8 cellular contexts compared by ENCODE assay signal in genomic region chr13:33817843-33818661, GRCh38. TPM values are rescaled to one million over a fixed set of nuclear protein-coding genes. Genes with fewer than 3 reads are reported as not detected.
A peak's percentile ranks its signal among the peaks of the same experiment; 100 is the strongest.
DNase-seq lines count a peak whose midpoint lies in the region; ATAC-seq and TF ChIP-seq lines count a peak whose summit lies in the region.

Gene RFC3 (plus strand): TSS chr13:33818149. CDS start chr13:33818179, 30 bp downstream.

- H3K9me3 ChIP-seq in PC-3 (ENCODE audit: low read length) = no peaks in the 10 kb centered on the region

- TF ChIP-seq RAD21 in Ishikawa (IDR thresholded peaks at IDR 0.05; ENCODE audit: low read depth) = no peak

- no peaks in the 10 kb centered on the region for H3F3A ChIP-seq in PC-3 (ENCODE audit: low read length, unreplicated experiment)

- intact Hi-C loops in PC-3 (cut with micrococcal nuclease) = loop anchor here (10.0 kb wide), 1 partner anchor 97 kb away; no protein-coding TSS in a partner anchor

- CTCF ChIA-PET in PC-3 (lab: Charles Lee) = no interaction called here

- H3K27me3 ChIP-seq in PC-3 (ENCODE audit: low read length) = no peaks in the 10 kb centered on the region

- H4K20me1 ChIP-seq in PC-3 (ENCODE audit: low read length) = peaks cover 16% of the 10 kb centered on the region; the same call in 1 of the 2 replicates

- H3K9me2 ChIP-seq in PC-3 (replicated peaks; ENCODE audit: low read length) = no peaks in the 10 kb centered on the region

- H3K79me2 ChIP-seq in PC-3 (ENCODE audit: low read length) = peaks cover 49% of the 10 kb centered on the region

- peaks cover 23% of the 10 kb centered on the region for H3K36me3 ChIP-seq in PC-3 (ENCODE audit: low read depth, low read length)

- peak within 1 kb of the TSS; percentile 100 for H2AFZ ChIP-seq in PC-3 (ENCODE audit: low read length)

- TF ChIP-seq EP300 in Ishikawa (IDR thresholded peaks at IDR 0.05; ENCODE audit: borderline replicate concordance) = peak; percentile 43; the same call in 1 of the 2 replicates

- DNase-seq in DMS 273 treated with DMSO at 0.1 percent for 48 hours (lab: John Stamatoyannopoulos, UW) (peak; percentile 74), PC-3 (peak; percentile 95), activated T-cell treated with anti-CD3 and anti-CD28 coated beads for 48 hours (ENCODE audit: low read depth) (peak; percentile 89), epithelial cell of prostate (ENCODE audit: low read depth, low spot score) (peak; percentile 71), mucosa of gallbladder (ENCODE audit: low spot score) (peak; percentile 96)
- peak; percentile 82 to 87 for DNase-seq in stimulated activated CD8-positive, alpha-beta memory T cell treated with anti-CD3 and anti-CD28 coated beads, Interleukin-4, amount 100 ng/mL, for 4 hours (ENCODE audit: low read depth in 2 of 2, low spot score in 1 of 2)

- ATAC-seq in GM21529 (IDR thresholded peaks at IDR 0.05; ENCODE audit: unreplicated experiment) (peak; percentile 94), PC-3 (peak; percentile 97)

- BruUV-seq in PC-3 (replicated peaks; lab: Mats Ljungman, UMichigan) = TSS peak; percentile 78

- peak within 1 kb of the TSS; percentile 99 for H3K9ac ChIP-seq in PC-3 (ENCODE audit: low read length)

- H3K4me1 ChIP-seq in PC-3 (ENCODE audit: insufficient read depth, low read length) = peaks cover 13% of the 10 kb centered on the region

- TF ChIP-seq CTCF in PC-3 (conservative IDR thresholded peaks at IDR 0.05; ENCODE audit: low read depth, low read length) = no peak

- peak within 1 kb of the TSS; percentile 98 for H3K4me2 ChIP-seq in PC-3 (ENCODE audit: low read length)

- POLR2A ChIA-PET in PC-3 (lab: Charles Lee; ENCODE audit: unreplicated experiment) = interaction anchor here (0.6 to 0.7 kb wide), 5 partner anchors 56 to 612 kb away, joined by 3 to 5 read pairs (median 4); no protein-coding TSS in a partner anchor

- H3K4me3 ChIP-seq in PC-3 (ENCODE audit: low read length) = peak within 1 kb of the TSS; percentile 98

- H3K27ac ChIP-seq in PC-3 (ENCODE audit: low read length) = peak within 1 kb of the TSS; percentile 70
- H3K27ac ChIP-seq in epithelial cell of prostate = peak within 1 kb of the TSS; percentile 37

TF ChIP-seq in Ishikawa, 13 proteins besides CTCF, POLR2A, EP300 and RAD21:
- peak; percentile 31; the same call in 1 of the 2 replicates for TF ChIP-seq EGR1 (IDR thresholded peaks at IDR 0.05)
- TF ChIP-seq USF1 (IDR thresholded peaks at IDR 0.05) = peak; percentile 15; the same call in 1 of the 2 replicates
- no peak for TF ChIP-seq NFIC (IDR thresholded peaks at IDR 0.05)
- peak; percentile 73 for TF ChIP-seq MAX (IDR thresholded peaks at IDR 0.05)
- 0 out of 2 replicates have a peak, but pooled peaks have one; percentile 56 for TF ChIP-seq ZBTB7A (IDR thresholded peaks at IDR 0.05; ENCODE audit: low read depth)
- TF ChIP-seq CREB1 (IDR thresholded peaks at IDR 0.05; ENCODE audit: low read depth) = peak; percentile 92
- TF ChIP-seq TAF1 (IDR thresholded peaks at IDR 0.05; ENCODE audit: low read depth) = peak; percentile 69
- TF ChIP-seq TCF12 (IDR thresholded peaks at IDR 0.05; ENCODE audit: low read depth) = 0 out of 2 replicates have a peak, but pooled peaks have one; percentile 52
- no peak for TF ChIP-seq CEBPB (IDR thresholded peaks at IDR 0.05)
- TF ChIP-seq YY1 (IDR thresholded peaks at IDR 0.05; ENCODE audit: low read depth) = no peak; the same call in 1 of the 2 replicates
- no peak for TF ChIP-seq REST (IDR thresholded peaks at IDR 0.05; ENCODE audit: low read depth)
- peak; percentile 83 for TF ChIP-seq FOXM1 (IDR thresholded peaks at IDR 0.05; ENCODE audit: borderline replicate concordance, low read depth)
- TF ChIP-seq TEAD4 (IDR thresholded peaks at IDR 0.05) = no peak

RNA-seq across cellular contexts. Expression of gene RFC3, which starts in this region (rescaled TPM):
- total RNA-seq in PC-3 (2014; rRNA removed) = 30.3 and 32.2 TPM in 2 replicates
- 3.7 TPM for total RNA-seq in mucosa of gallbladder

Comparison
In these comparisons a context has a peak if more than half of its experiments do, and no peak if none do; other contexts are left out.
1. Peak in every context shown above with its lines: DNase-seq, ATAC-seq, H3K4me3 ChIP-seq and H3K27ac ChIP-seq.